ENCODE assay signal across 8 cellular contexts in the genomic region with DNA sequence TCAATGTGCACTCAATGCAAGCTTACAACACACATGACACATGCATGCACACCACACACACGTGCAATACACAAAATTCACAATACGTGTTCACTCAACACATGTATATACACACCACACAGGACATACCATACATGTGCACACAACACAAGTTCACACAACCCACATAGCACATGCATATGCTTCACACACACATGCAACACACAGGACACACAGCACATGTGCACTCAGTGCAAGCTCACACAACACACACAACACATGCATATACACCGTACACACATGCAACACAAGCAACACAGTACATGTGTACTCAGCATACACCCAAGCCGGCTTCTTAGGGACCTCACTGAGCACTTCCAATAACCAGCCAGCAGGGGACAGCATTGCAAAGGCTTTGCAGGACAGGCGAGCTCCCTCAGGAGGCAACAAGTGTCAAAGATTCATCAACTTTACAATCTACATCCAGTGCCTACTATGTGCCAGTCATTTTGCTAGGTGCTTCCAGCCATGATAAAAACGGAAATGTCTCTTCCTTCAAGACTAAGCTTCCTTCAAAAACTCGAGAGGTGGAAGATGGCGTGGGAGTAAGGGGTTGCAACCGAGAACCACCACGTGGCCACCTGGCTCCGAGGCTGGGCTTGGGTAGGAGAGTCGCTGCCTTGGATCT.
DNase-seq lines count a peak whose midpoint lies in the region; ATAC-seq lines count a peak whose summit lies in the region.

No MANE protein-coding gene starts in this region.

- ATAC-seq in HG02840 (IDR thresholded peaks at IDR 0.05; ENCODE audit: low FRiP score, unreplicated experiment) = peak; percentile 76

- peak; percentile 5 for DNase-seq in NCI-H2029 treated with DMSO at 0.1 percent for 48 hours (lab: John Stamatoyannopoulos, UW)
- no peak for DNase-seq in NCI-H2029 (lab: John Stamatoyannopoulos, UW)
- DNase-seq in NCI-H2227 (lab: John Stamatoyannopoulos, UW; ENCODE audit: unreplicated experiment) = peak; percentile 79
- peak; percentile 64 for DNase-seq in activated CD4-positive, CD25-positive, alpha-beta regulatory T cell treated with anti-CD3 and anti-CD28 coated beads, Interleukin-2, amount 50 U/mL, for 72 hours
- DNase-seq in cerebellar cortex (ENCODE audit: low spot score) = peak; percentile 70
- DNase-seq in left kidney (ENCODE audit: low read depth, low spot score) = peak; percentile 91
- peak; percentile 78 for DNase-seq in stimulated activated CD4-positive, alpha-beta T cell treated with anti-CD3 and anti-CD28 coated beads, Interleukin-4, amount 100 ng/mL, for 24 hours
